Comparison of ENCODE assay signal across 17 cellular contexts in genomic region chr9:74122229-74122628, GRCh38.
DNase-seq lines count a peak whose midpoint lies in the region; ATAC-seq and TF ChIP-seq lines count a peak whose summit lies in the region.
"Had no signal": no experiment of that assay in that cellular context is flagged by ENCODE, and none has a peak within 500 bp of the region (broad histone marks: within the 10 kb centered on the region; RNA-seq: fewer than 3 reads in every experiment).

No MANE protein-coding gene starts in this region.

- ATAC-seq in natural killer cell (no peak), right lobe of liver (no peak)
- no peak for ATAC-seq in natural killer cell treated with Interleukin-12 subunit alpha and Interleukin-12 subunit beta and Interleukin-15 and Interleukin-18, amount 100 ng/mL, for 72 hours
- ATAC-seq in activated CD8-positive, alpha-beta T cell treated with anti-CD3 and anti-CD28 coated beads for 36 hours, result peak; percentile 43
- ATAC-seq: HepG2 had no signal

- peak overlapping the region; percentile 29 to 66 for H3K27ac Mint-ChIP-seq in natural killer cell
- no peak overlapping the region for H3K27ac Mint-ChIP-seq in natural killer cell treated with Interleukin-12 subunit alpha and Interleukin-12 subunit beta and Interleukin-15 and Interleukin-18, amount 100 ng/mL, for 72 hours
- peak overlapping the region; percentile 79 for H3K27ac Mint-ChIP-seq in activated CD8-positive, alpha-beta T cell treated with anti-CD3 and anti-CD28 coated beads for 36 hours
- H3K27ac Mint-ChIP-seq: B cell; CD4-positive, CD25-positive, alpha-beta regulatory T cell; H9; IgD-negative memory B cell had no signal

- peaks cover 36 to 50% of the 10 kb centered on the region in 2 donors for H3K4me1 Mint-ChIP-seq in natural killer cell
- peaks cover 18 to 34% of the 10 kb centered on the region in 2 donors for H3K4me1 Mint-ChIP-seq in natural killer cell treated with Interleukin-12 subunit alpha and Interleukin-12 subunit beta and Interleukin-15 and Interleukin-18, amount 100 ng/mL, for 72 hours (ENCODE audit: low read depth in 2 of 2)
- peaks cover 15% of the 10 kb centered on the region for H3K4me1 Mint-ChIP-seq in activated CD8-positive, alpha-beta T cell treated with anti-CD3 and anti-CD28 coated beads for 36 hours (ENCODE audit: low read depth)
- H3K4me1 Mint-ChIP-seq: B cell, IgD-negative memory B cell had no signal

- H3K4me3 Mint-ChIP-seq in natural killer cell, result no peak overlapping the region
- H3K4me3 Mint-ChIP-seq in natural killer cell treated with Interleukin-12 subunit alpha and Interleukin-12 subunit beta and Interleukin-15 and Interleukin-18, amount 100 ng/mL, for 72 hours, result no peak overlapping the region
- H3K4me3 Mint-ChIP-seq in activated CD8-positive, alpha-beta T cell treated with anti-CD3 and anti-CD28 coated beads for 36 hours, result no peak overlapping the region
- H3K4me3 Mint-ChIP-seq: B cell; CD4-positive, CD25-positive, alpha-beta regulatory T cell; CD8-positive, alpha-beta memory T cell; H9; IgD-negative memory B cell had no signal

- H3K36me3 Mint-ChIP-seq in natural killer cell, result peaks cover 17% of the 10 kb centered on the region
- peaks cover 4% of the 10 kb centered on the region for H3K36me3 Mint-ChIP-seq in natural killer cell treated with Interleukin-12 subunit alpha and Interleukin-12 subunit beta and Interleukin-15 and Interleukin-18, amount 100 ng/mL, for 72 hours
- H3K36me3 Mint-ChIP-seq in activated CD8-positive, alpha-beta T cell treated with anti-CD3 and anti-CD28 coated beads for 36 hours (ENCODE audit: low read depth), result peaks cover 4% of the 10 kb centered on the region
- H3K36me3 Mint-ChIP-seq: CD4-positive, CD25-positive, alpha-beta regulatory T cell; CD8-positive, alpha-beta memory T cell; IgD-negative memory B cell had no signal

- intact Hi-C loops in natural killer cell (cut with micrococcal nuclease) (no loop called here), right lobe of liver (cut with DNase I) (no loop called here)
- intact Hi-C loops in activated CD8-positive, alpha-beta T cell treated with anti-CD3 and anti-CD28 coated beads for 36 hours (cut with micrococcal nuclease), result no loop called here

- POLR2A ChIA-PET in activated CD8-positive, alpha-beta T cell treated with anti-CD3 and anti-CD28 coated beads for 36 hours (lab: Charles Lee), result no interaction called here

- H3K4me3 ChIP-seq in BE2C (ENCODE audit: low read depth, low read length) (no peak overlapping the region), right lobe of liver (no peak overlapping the region)

- peak overlapping the region; percentile 14 for H3K27ac ChIP-seq in KOPT-K1 (ENCODE audit: low read depth, low read length, poor library complexity, severe bottlenecking)
- H3K27ac ChIP-seq in right lobe of liver, result no peak overlapping the region

- H3K27me3 ChIP-seq in BE2C, result no peaks in the 10 kb centered on the region
- no peaks in the 10 kb centered on the region for H3K27me3 ChIP-seq in right lobe of liver

- H3K9me3 ChIP-seq in KOPT-K1 (ENCODE audit: insufficient read depth, low read length, poor library complexity, severe bottlenecking) (no peaks in the 10 kb centered on the region), BE2C (no peaks in the 10 kb centered on the region), right lobe of liver (no peaks in the 10 kb centered on the region)

- TF ChIP-seq CTCF in natural killer cell (IDR thresholded peaks at IDR 0.05) (no peak), BE2C (IDR thresholded peaks at IDR 0.05; ENCODE audit: low read depth, low read length) (no peak), right lobe of liver (IDR thresholded peaks at IDR 0.05) (no peak)
- no peak for TF ChIP-seq CTCF in activated CD8-positive, alpha-beta T cell treated with anti-CD3 and anti-CD28 coated beads for 36 hours (IDR thresholded peaks at IDR 0.05)

- H3K27me3 Mint-ChIP-seq in natural killer cell (ENCODE audit: low read depth in 2 of 2), result no peaks in the 10 kb centered on the region
- no peaks in the 10 kb centered on the region for H3K27me3 Mint-ChIP-seq in natural killer cell treated with Interleukin-12 subunit alpha and Interleukin-12 subunit beta and Interleukin-15 and Interleukin-18, amount 100 ng/mL, for 72 hours
- no peaks in the 10 kb centered on the region for H3K27me3 Mint-ChIP-seq in activated CD8-positive, alpha-beta T cell treated with anti-CD3 and anti-CD28 coated beads for 36 hours
- H3K27me3 Mint-ChIP-seq: B cell; CD4-positive, CD25-positive, alpha-beta regulatory T cell; CD8-positive, alpha-beta memory T cell; IgD-negative memory B cell had no signal

- peaks cover 0 to 5% of the 10 kb centered on the region in 2 donors for H3K9me3 Mint-ChIP-seq in natural killer cell
- peaks cover 6% of the 10 kb centered on the region for H3K9me3 Mint-ChIP-seq in natural killer cell treated with Interleukin-12 subunit alpha and Interleukin-12 subunit beta and Interleukin-15 and Interleukin-18, amount 100 ng/mL, for 72 hours
- peaks cover 7% of the 10 kb centered on the region for H3K9me3 Mint-ChIP-seq in activated CD8-positive, alpha-beta T cell treated with anti-CD3 and anti-CD28 coated beads for 36 hours
- H3K9me3 Mint-ChIP-seq: H9 had no signal

- 59% methylated on average over 2 of the region's 2 CpGs for WGBS in right lobe of liver (ENCODE audit: insufficient coverage, low coverage, low lambda C conversion rate, missing lambda C conversion rate)

- H3K4me1 ChIP-seq in BE2C, result no peaks in the 10 kb centered on the region
- H3K4me1 ChIP-seq in right lobe of liver, result no peaks in the 10 kb centered on the region

- H3K36me3 ChIP-seq in KOPT-K1 (ENCODE audit: insufficient read depth, low read length) (no peaks in the 10 kb centered on the region), BE2C (no peaks in the 10 kb centered on the region), right lobe of liver (no peaks in the 10 kb centered on the region)

- CTCF ChIA-PET in activated CD8-positive, alpha-beta T cell treated with anti-CD3 and anti-CD28 coated beads for 36 hours (lab: Charles Lee), result no interaction called here

- TF ChIP-seq POLR2A in right lobe of liver (IDR thresholded peaks at IDR 0.05), result no peak

- DNase-seq in natural killer cell, result no peak
- no peak for DNase-seq in natural killer cell treated with Interleukin-12 subunit alpha and Interleukin-12 subunit beta and Interleukin-15 and Interleukin-18, amount 100 ng/mL, for 72 hours (ENCODE audit: low spot score)
- DNase-seq in activated CD8-positive, alpha-beta T cell treated with anti-CD3 and anti-CD28 coated beads for 36 hours, result no peak
- no peak for DNase-seq in NCI-H2171 (lab: John Stamatoyannopoulos, UW)
- DNase-seq in BE2C, result no peak
- no peak for DNase-seq in right lobe of liver
- DNase-seq: C1 segment of cervical spinal cord; CD4-positive, CD25-positive, alpha-beta regulatory T cell; CD8-positive, alpha-beta memory T cell; COR-L47; GDM1; GOT3; H9 had no signal

Comparison
In these comparisons a context has a peak if more than half of its experiments do, and no peak if none do; other contexts are left out.
1. H3K27ac Mint-ChIP-seq: peak in natural killer cell (2 of 2) and activated CD8-positive, alpha-beta T cell treated with anti-CD3 and anti-CD28 coated beads for 36 hours (single experiment); none in natural killer cell treated with Interleukin-12 subunit alpha and Interleukin-12 subunit beta and Interleukin-15 and Interleukin-18, amount 100 ng/mL, for 72 hours (0 of 2).